Comparison of ENCODE assay signal across 8 cellular contexts in the genomic region with DNA sequence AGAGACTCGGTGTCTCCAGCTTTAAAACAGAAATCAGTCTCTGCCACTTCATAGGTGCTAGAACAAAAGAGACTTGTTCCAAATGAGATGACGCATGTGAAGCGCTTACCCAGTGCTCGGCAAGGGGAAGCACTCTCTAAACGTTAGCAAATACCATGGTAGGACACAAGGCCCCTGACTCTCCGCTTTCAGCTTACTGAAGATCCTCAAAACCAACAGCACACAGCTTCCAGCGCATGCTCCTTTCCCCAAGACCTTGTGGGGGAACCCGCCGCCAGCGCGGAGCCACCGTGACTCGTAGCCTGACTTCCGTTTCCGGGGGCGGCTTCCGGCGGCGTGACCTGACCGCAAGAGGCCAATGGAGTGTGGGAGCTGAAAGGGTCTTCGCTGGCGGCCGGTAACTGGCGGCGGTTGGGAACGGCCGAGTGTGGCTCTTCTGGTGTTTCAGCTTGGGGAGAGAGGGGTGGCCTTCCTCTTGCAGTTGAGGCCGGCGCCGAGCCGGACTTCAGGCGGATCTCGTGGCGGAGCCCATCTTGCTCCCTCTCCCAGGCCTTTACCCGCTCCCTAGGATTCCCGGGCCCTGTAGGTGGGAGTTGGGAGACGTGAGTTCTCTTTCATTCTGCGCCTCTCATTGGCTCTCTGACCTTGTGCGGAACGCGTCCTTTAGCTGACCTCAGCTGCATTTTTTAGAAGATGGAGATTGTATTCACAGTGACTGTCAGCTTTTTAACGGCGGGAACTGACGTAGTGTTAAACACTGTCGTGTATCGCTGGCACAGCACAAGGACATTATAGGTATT. TPM values are rescaled to one million over a fixed set of nuclear protein-coding genes. Genes with fewer than 3 reads are reported as not detected.
DNase-seq lines count a peak whose midpoint lies in the region; ATAC-seq and TF ChIP-seq lines count a peak whose summit lies in the region.

A gene with protein sequence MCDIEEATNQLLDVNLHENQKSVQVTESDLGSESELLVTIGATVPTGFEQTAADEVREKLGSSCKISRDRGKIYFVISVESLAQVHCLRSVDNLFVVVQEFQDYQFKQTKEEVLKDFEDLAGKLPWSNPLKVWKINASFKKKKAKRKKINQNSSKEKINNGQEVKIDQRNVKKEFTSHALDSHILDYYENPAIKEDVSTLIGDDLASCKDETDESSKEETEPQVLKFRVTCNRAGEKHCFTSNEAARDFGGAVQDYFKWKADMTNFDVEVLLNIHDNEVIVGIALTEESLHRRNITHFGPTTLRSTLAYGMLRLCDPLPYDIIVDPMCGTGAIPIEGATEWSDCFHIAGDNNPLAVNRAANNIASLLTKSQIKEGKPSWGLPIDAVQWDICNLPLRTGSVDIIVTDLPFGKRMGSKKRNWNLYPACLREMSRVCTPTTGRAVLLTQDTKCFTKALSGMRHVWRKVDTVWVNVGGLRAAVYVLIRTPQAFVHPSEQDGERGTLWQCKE (plus strand): TSS at position 324 of the 800 bp plus-strand sequence. CDS start 2,015 bp downstream, outside the sequence.

- H3K4me3 Mint-ChIP-seq in progenitor cell of endocrine pancreas (ENCODE audit: low read depth) = peak within 1 kb of the TSS; percentile 88

- H3K27ac Mint-ChIP-seq in progenitor cell of endocrine pancreas = peak within 1 kb of the TSS; percentile 100

- TF ChIP-seq POLR2A in adrenal gland (IDR thresholded peaks at IDR 0.05) = peak; percentile 65 to 76

- no peaks in the 10 kb centered on the region for H3K27me3 ChIP-seq in adrenal gland

- H3K4me3 ChIP-seq in GM12875 (ENCODE audit: low read depth, low read length) (peak within 1 kb of the TSS; percentile 81), adrenal gland (peak within 1 kb of the TSS; percentile 23 to 88 (median 62))

- peaks cover 10% of the 10 kb centered on the region for H3K4me1 Mint-ChIP-seq in progenitor cell of endocrine pancreas (ENCODE audit: low read depth)

- TF ChIP-seq CTCF in GM12875 (IDR thresholded peaks at IDR 0.05; ENCODE audit: borderline replicate concordance, insufficient read depth, low read depth, low read length) (no peak), adrenal gland (IDR thresholded peaks at IDR 0.05) (no peak), progenitor cell of endocrine pancreas (IDR thresholded peaks at IDR 0.05; ENCODE audit: unreplicated experiment) (no peak)

- 0 to 2% (median 1%) methylated on average over 20 to 46 of the region's 46 CpGs for WGBS in adrenal gland, 4 donors

- H3K27me3 Mint-ChIP-seq in progenitor cell of endocrine pancreas = no peaks in the 10 kb centered on the region

- H3K9me3 ChIP-seq in adrenal gland (replicated peaks in 1 of 3) = no peaks in the 10 kb centered on the region

- peaks cover 3% of the 10 kb centered on the region for H3K9me3 Mint-ChIP-seq in progenitor cell of endocrine pancreas (ENCODE audit: low read depth)

- ATAC-seq in HG02759 (IDR thresholded peaks at IDR 0.05; ENCODE audit: unreplicated experiment) = peak; percentile 99
- peak; percentile 99 for ATAC-seq in left cardiac atrium

- intact Hi-C loops in adrenal gland (cut with DNase I) = no loop called here
- intact Hi-C loops in left cardiac atrium (cut with DNase I) = loop anchor here in 1 of 2 donors (2.0 kb wide), 1 partner anchor 36 kb away; no protein-coding TSS in a partner anchor

- peaks cover 8% of the 10 kb centered on the region for H3K36me3 Mint-ChIP-seq in progenitor cell of endocrine pancreas (ENCODE audit: insufficient read depth)

- H3K36me3 ChIP-seq in adrenal gland (replicated peaks in 1 of 2) = peaks cover 0 to 23% of the 10 kb centered on the region in 2 donors

- H3K27ac ChIP-seq in adrenal gland = peak within 1 kb of the TSS; percentile 64 to 93 (median 92)

- H3K4me1 ChIP-seq in adrenal gland (replicated peaks in 1 of 2) = peaks cover 12 to 21% of the 10 kb centered on the region in 2 donors

- DNase-seq in NCI-H1417 (lab: John Stamatoyannopoulos, UW) (peak; percentile 66 to 89 (median 87)), T-helper 1 cell (peak; percentile 77 to 91 (median 85)), adrenal gland (peak; percentile 90 to 95 (median 93)), left cardiac atrium (peak; percentile 95), progenitor cell of endocrine pancreas (ENCODE audit: low spot score, unreplicated experiment) (peak; percentile 74), ureter (ENCODE audit: low spot score) (peak; percentile 93)

RNA-seq across cellular contexts. Expression of the gene that starts here (rescaled TPM):
- total RNA-seq in adrenal gland (10 to 100 TPM; 20.1 to 57.3 (median 42.8) TPM), left cardiac atrium (10 to 100 TPM; 42.8 to 48.7 TPM), progenitor cell of endocrine pancreas (61.3 and 62.4 TPM in 2 replicates), ureter (45.0 TPM)
- polyA plus RNA-seq in adrenal gland = 10 to 100 TPM; 32.9 to 70.2 (median 35.9) TPM

Comparison
In these comparisons a context has a peak if more than half of its experiments do, and no peak if none do; other contexts are left out.
1. Peak in every context shown above with its lines: DNase-seq, ATAC-seq, H3K4me3 ChIP-seq and H3K27ac ChIP-seq.